Comparison of ENCODE assay signal across 20 cellular contexts in the genomic region with DNA sequence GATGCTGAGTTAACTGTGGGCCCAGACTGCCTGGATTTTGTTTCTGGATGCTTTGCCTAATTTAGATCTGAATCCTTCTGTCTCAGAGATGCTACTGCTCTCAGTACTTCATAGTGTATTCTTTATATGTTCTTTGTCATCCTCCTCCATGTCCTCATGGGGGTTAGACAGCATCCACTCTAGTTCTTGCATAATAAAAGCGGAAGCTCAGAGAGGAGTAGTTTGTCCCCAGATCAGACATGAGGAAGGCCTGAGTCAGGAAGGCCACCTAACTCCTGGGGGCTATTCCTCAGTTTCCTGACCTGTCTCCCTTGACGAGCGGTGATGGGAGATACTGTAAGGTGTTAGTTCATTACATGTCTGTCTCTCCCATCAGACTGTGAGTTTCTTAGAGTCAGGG.
"Had no signal": no experiment of that assay in that cellular context is flagged by ENCODE, and none has a peak within 500 bp of the region (broad histone marks: within the 10 kb centered on the region; RNA-seq: fewer than 3 reads in every experiment).

No MANE protein-coding gene starts in this region.

- ATAC-seq: activated naive CD4-positive, alpha-beta T cell treated with anti-CD3 and anti-CD28 coated beads, Interleukin-2, amount 50 U/mL, for 72 hours; left ventricle myocardium superior; natural killer cell treated with Interleukin-12 subunit alpha and Interleukin-12 subunit beta and Interleukin-15 and Interleukin-18, amount 100 ng/mL, for 72 hours; right lobe of liver; stimulated activated naive CD8-positive, alpha-beta T cell treated with anti-CD3 and anti-CD28 coated beads, Interleukin-15, Interleukin-2, amounts not matched to agents 100 U/mL and 50 U/mL, for 24 hours had no signal

- H3K27me3 ChIP-seq: right lobe of liver had no signal

- H3K4me2 ChIP-seq: smooth muscle cell had no signal

- H3K9me3 ChIP-seq: right lobe of liver had no signal

- H3K4me3 ChIP-seq: right lobe of liver, smooth muscle cell had no signal

- H3K27ac ChIP-seq: epithelial cell of prostate, right lobe of liver had no signal

- H3K36me3 ChIP-seq: right lobe of liver had no signal

- H3K27ac Mint-ChIP-seq: activated naive CD4-positive, alpha-beta T cell treated with anti-CD3 and anti-CD28 coated beads, Interleukin-2, amount 50 U/mL, for 72 hours; memory B cell; natural killer cell treated with Interleukin-12 subunit alpha and Interleukin-12 subunit beta and Interleukin-15 and Interleukin-18, amount 100 ng/mL, for 72 hours; progenitor cell of endocrine pancreas; type B pancreatic cell had no signal

- DNase-seq: activated CD4-positive, alpha-beta T cell treated with anti-CD3 and anti-CD28 coated beads, Interleukin-2, amount 50 U/mL, for 4 hours; activated CD4-positive, CD25-positive, alpha-beta regulatory T cell treated with anti-CD3 and anti-CD28 coated beads, Interleukin-2, amount 50 U/mL, for 72 hours; activated T-cell treated with anti-CD3 and anti-CD28 coated beads, Interleukin-2, amount 50 U/mL, for 1 hour; cortex of kidney; foreskin melanocyte; left ventricle myocardium superior; occipital lobe; right lobe of liver; stimulated activated CD4-positive, alpha-beta T cell treated with anti-CD3 and anti-CD28 coated beads, Interleukin-4, amount 100 ng/mL, for 4 hours; stimulated activated CD8-positive, alpha-beta memory T cell treated with anti-CD3 and anti-CD28 coated beads, Interleukin-4, amount 100 ng/mL, for 48 hours; stimulated activated naive CD8-positive, alpha-beta T cell treated with anti-CD3 and anti-CD28 coated beads, Interleukin-15, Interleukin-2, amounts not matched to agents 100 U/mL and 50 U/mL, for 24 hours had no signal

- H3K9me3 Mint-ChIP-seq: activated naive CD4-positive, alpha-beta T cell treated with anti-CD3 and anti-CD28 coated beads, Interleukin-2, amount 50 U/mL, for 72 hours; brain; central memory CD8-positive, alpha-beta T cell; memory B cell; natural killer cell treated with Interleukin-12 subunit alpha and Interleukin-12 subunit beta and Interleukin-15 and Interleukin-18, amount 100 ng/mL, for 72 hours; type B pancreatic cell had no signal

- H3K27me3 Mint-ChIP-seq: central memory CD8-positive, alpha-beta T cell; type B pancreatic cell had no signal

- H3K4me3 Mint-ChIP-seq: brain; central memory CD8-positive, alpha-beta T cell; memory B cell; natural killer cell treated with Interleukin-12 subunit alpha and Interleukin-12 subunit beta and Interleukin-15 and Interleukin-18, amount 100 ng/mL, for 72 hours; type B pancreatic cell had no signal

- H3K36me3 Mint-ChIP-seq: activated naive CD4-positive, alpha-beta T cell treated with anti-CD3 and anti-CD28 coated beads, Interleukin-2, amount 50 U/mL, for 72 hours; brain; memory B cell; natural killer cell treated with Interleukin-12 subunit alpha and Interleukin-12 subunit beta and Interleukin-15 and Interleukin-18, amount 100 ng/mL, for 72 hours; type B pancreatic cell had no signal
